12 cellular contexts compared by ENCODE assay signal in the genomic region with DNA sequence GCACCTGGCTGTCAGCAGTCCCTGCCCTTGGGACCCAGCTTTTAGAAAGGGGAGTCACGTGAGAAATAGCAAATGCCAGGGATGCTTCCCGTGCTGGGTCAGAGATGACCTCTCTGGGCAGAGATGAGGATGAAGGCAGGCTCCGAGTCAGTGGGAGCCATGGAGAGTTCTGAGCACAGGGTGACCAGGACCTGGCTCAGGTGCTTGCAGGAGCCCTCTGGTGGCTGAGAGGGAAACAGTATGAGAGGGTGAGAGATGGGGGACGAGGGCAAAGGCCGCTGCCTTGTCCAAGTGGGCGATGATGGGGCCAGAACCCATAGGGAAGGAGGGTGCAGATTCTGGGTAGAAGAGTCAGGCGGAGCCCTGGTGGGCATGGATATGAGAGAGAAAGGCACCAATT. TPM values are rescaled to one million over a fixed set of nuclear protein-coding genes. Genes with fewer than 3 reads are reported as not detected.
DNase-seq lines count a peak whose midpoint lies in the region; ATAC-seq and TF ChIP-seq lines count a peak whose summit lies in the region.
"Had no signal": no experiment of that assay in that cellular context is flagged by ENCODE, and none has a peak within 500 bp of the region (broad histone marks: within the 10 kb centered on the region; RNA-seq: fewer than 3 reads in every experiment).

No MANE protein-coding gene starts in this region.

- no peak overlapping the region for H3K4me3 Mint-ChIP-seq in MCF 10A (ENCODE audit: unreplicated experiment)
- no peak overlapping the region for H3K4me3 Mint-ChIP-seq in T-cell
- H3K4me3 Mint-ChIP-seq in stimulated activated naive CD8-positive, alpha-beta T cell treated with anti-CD3 and anti-CD28 coated beads, Interleukin-15, amount 100 ng/mL, for 72 hours = no peak overlapping the region
- H3K4me3 Mint-ChIP-seq: CD8-positive, alpha-beta T cell had no signal

- H3K9ac ChIP-seq in mammary epithelial cell (ENCODE audit: insufficient read depth, low read length) = no peak overlapping the region

- H3K27ac Mint-ChIP-seq in MCF 10A (ENCODE audit: low read depth, unreplicated experiment) (peak overlapping the region; percentile 57), T-cell (peak overlapping the region; percentile 55 to 81)
- peak overlapping the region; percentile 87 to 91 for H3K27ac Mint-ChIP-seq in stimulated activated naive CD8-positive, alpha-beta T cell treated with anti-CD3 and anti-CD28 coated beads, Interleukin-15, amount 100 ng/mL, for 72 hours

- H3K4me2 ChIP-seq in mammary epithelial cell (ENCODE audit: insufficient read depth, low read depth, low read length) = no peak overlapping the region

- H3K27me3 ChIP-seq in mammary epithelial cell (ENCODE audit: insufficient read depth, low read length) (no peaks in the 10 kb centered on the region), aorta (ENCODE audit: control insufficient read depth in 1 of 2, insufficient read depth in 2 of 2, low read length in 1 of 2) (no peaks in the 10 kb centered on the region)
- H3K27me3 ChIP-seq: left lung had no signal

- H3K4me1 ChIP-seq in mammary epithelial cell (ENCODE audit: insufficient read depth, low read length) (no peaks in the 10 kb centered on the region), aorta (ENCODE audit: control insufficient read depth in 1 of 2, insufficient read depth in 2 of 2, low read length in 2 of 2) (no peaks in the 10 kb centered on the region)

- no peaks in the 10 kb centered on the region for H4K20me1 ChIP-seq in mammary epithelial cell (ENCODE audit: insufficient read depth, low read length)

- WGBS in mammary epithelial cell (ENCODE audit: low coverage, missing lambda C conversion rate) = 95% methylated on average over 3 of the region's 7 CpGs
- WGBS in aorta, 2 donors = 85 to 87% methylated on average over 7 of the region's 7 CpGs

- H3K27me3 Mint-ChIP-seq in MCF 10A (ENCODE audit: insufficient read depth, unreplicated experiment) (no peaks in the 10 kb centered on the region), T-cell (no peaks in the 10 kb centered on the region)
- H3K27me3 Mint-ChIP-seq in stimulated activated naive CD8-positive, alpha-beta T cell treated with anti-CD3 and anti-CD28 coated beads, Interleukin-15, amount 100 ng/mL, for 72 hours = no peaks in the 10 kb centered on the region

- no peak overlapping the region for H3K27ac ChIP-seq in mammary epithelial cell (ENCODE audit: insufficient read depth, low read depth, low read length)
- H3K27ac ChIP-seq in aorta (ENCODE audit: low read depth in 1 of 2, low read length in 2 of 2) = no peak overlapping the region
- H3K27ac ChIP-seq: left lung had no signal

- ATAC-seq in T-cell (replicated peaks in 1 of 4) (peak in 2 of 4 experiments; percentile 39 to 43), aorta (ENCODE audit: low FRiP score) (no peak)
- ATAC-seq in stimulated activated naive CD8-positive, alpha-beta T cell treated with anti-CD3 and anti-CD28 coated beads, Interleukin-15, amount 100 ng/mL, for 72 hours = peak; percentile 35
- ATAC-seq: CD8-positive, alpha-beta T cell; left lung had no signal

- H2AFZ ChIP-seq in mammary epithelial cell (ENCODE audit: low read depth, low read length) = no peak overlapping the region

- H3K9me3 Mint-ChIP-seq in MCF 10A (ENCODE audit: unreplicated experiment) = no peaks in the 10 kb centered on the region
- H3K9me3 Mint-ChIP-seq in T-cell = no peaks in the 10 kb centered on the region
- no peaks in the 10 kb centered on the region for H3K9me3 Mint-ChIP-seq in stimulated activated naive CD8-positive, alpha-beta T cell treated with anti-CD3 and anti-CD28 coated beads, Interleukin-15, amount 100 ng/mL, for 72 hours
- H3K9me3 Mint-ChIP-seq: CD8-positive, alpha-beta T cell had no signal

- H3K4me3 ChIP-seq in mammary epithelial cell (replicated peaks in 1 of 3; ENCODE audit: insufficient read depth in 1 of 3, low read depth in 2 of 3, low read length in 3 of 3) = no peak overlapping the region
- no peak overlapping the region for H3K4me3 ChIP-seq in foreskin fibroblast (ENCODE audit: low read depth in 1 of 2, low read length in 2 of 2)
- no peak overlapping the region for H3K4me3 ChIP-seq in aorta (ENCODE audit: low read length in 2 of 2)
- H3K4me3 ChIP-seq: left lung had no signal

- CTCF ChIA-PET in MCF 10A (lab: Yijun Ruan, JAX) = interaction anchor here (0.6 to 0.9 kb wide), 3 partner anchors 17 to 465 kb away, joined by 3 read pairs; no protein-coding TSS in a partner anchor
- CTCF ChIA-PET in mammary epithelial cell (lab: Charles Lee; ENCODE audit: low non-redundant PET) = no interaction called here
- CTCF ChIA-PET in T-cell (lab: Charles Lee) = interaction anchor here in 1 of 2 donors (0.6 kb wide), 1 partner anchor 308 kb away, joined by 3 read pairs; no protein-coding TSS in a partner anchor

- dilution Hi-C loops in mammary epithelial cell (cut with HindIII; ENCODE audit: low sequenced_read_pairs) = loop anchor here (10.0 kb wide), 1 partner anchor 95 kb away; no protein-coding TSS in a partner anchor

- H3K36me3 ChIP-seq in mammary epithelial cell (ENCODE audit: insufficient read depth, low read length) (peaks cover 11% of the 10 kb centered on the region), aorta (ENCODE audit: control insufficient read depth in 1 of 2, insufficient read depth in 2 of 2, low read length in 1 of 2) (peaks cover 0 to 3% of the 10 kb centered on the region in 2 donors)

- POLR2A ChIA-PET in MCF 10A (lab: Yijun Ruan, JAX) (interaction anchor here (1.1 to 1.3 kb wide), 2 partner anchors 23 to 103 kb away, joined by 4 read pairs; partner anchors contain the start of gene DNM2), T-cell (lab: Charles Lee) (interaction anchor here in 1 of 2 donors (0.5 kb wide), 1 partner anchor 18 kb away, joined by 7 read pairs; no protein-coding TSS in a partner anchor)

- BruUV-seq in MCF 10A (replicated peaks; lab: Mats Ljungman, UMichigan) = no TSS peak
- no TSS peak for BruUV-seq in mammary epithelial cell (replicated peaks; lab: Mats Ljungman, UMichigan)

- no peaks in the 10 kb centered on the region for H3K79me2 ChIP-seq in mammary epithelial cell (ENCODE audit: insufficient read depth, low read length)

- H3K9me3 ChIP-seq in mammary epithelial cell (replicated peaks; ENCODE audit: insufficient read depth, low read length) (no peaks in the 10 kb centered on the region), aorta (ENCODE audit: control insufficient read depth, low read length) (no peaks in the 10 kb centered on the region)
- H3K9me3 ChIP-seq: left lung had no signal

- intact Hi-C loops in MCF 10A (cut with micrococcal nuclease) = no loop called here
- intact Hi-C loops in mammary epithelial cell (cut with micrococcal nuclease) = no loop called here
- intact Hi-C loops in head of caudate nucleus (cut with DNase I) = no loop called here
- intact Hi-C loops in aorta (cut with DNase I) = no loop called here

- in situ Hi-C loops in mammary epithelial cell (cut with MboI; ENCODE audit: low sequenced_read_pairs in 2 of 2) = no loop called here

- DNase-seq in MCF 10A (ENCODE audit: unreplicated experiment) (no peak), mammary epithelial cell (no peak), T-cell (no peak), foreskin fibroblast (peak in 1 of 2 donors; percentile 30), head of caudate nucleus (no peak), NOMO-1 treated with DMSO at 0.1 percent for 48 hours (lab: John Stamatoyannopoulos, UW; ENCODE audit: unreplicated experiment) (no peak), aorta (no peak)
- no peak for DNase-seq in stimulated activated naive CD8-positive, alpha-beta T cell treated with anti-CD3 and anti-CD28 coated beads, Interleukin-15, amount 100 ng/mL, for 72 hours
- DNase-seq: CD8-positive, alpha-beta T cell; NCI-H2029; stimulated activated CD4-positive, alpha-beta T cell treated with anti-CD3 and anti-CD28 coated beads, Interleukin-4, amount 100 ng/mL, for 1 hour had no signal

- H3K36me3 Mint-ChIP-seq in MCF 10A (ENCODE audit: insufficient read depth, unreplicated experiment) (peaks cover 41% of the 10 kb centered on the region), T-cell (peaks cover 23% of the 10 kb centered on the region)

- TF ChIP-seq CTCF in MCF 10A (IDR thresholded peaks at IDR 0.05; ENCODE audit: unreplicated experiment) (no peak), mammary epithelial cell (conservative IDR thresholded peaks at IDR 0.05 in 1 of 2, IDR thresholded peaks at IDR 0.05 in 1 of 2; ENCODE audit: extremely low read depth in 1 of 2, insufficient read depth in 1 of 2, low read depth in 1 of 2, low read length in 2 of 2) (peak in 1 of 2 donors; percentile 15), foreskin fibroblast (IDR thresholded peaks at IDR 0.05; ENCODE audit: low read depth, low read length) (peak; percentile 22)

- H3K4me1 Mint-ChIP-seq in MCF 10A (ENCODE audit: insufficient read depth, unreplicated experiment) (no peaks in the 10 kb centered on the region), T-cell (peaks cover 0 to 5% (median 5%) of the 10 kb centered on the region in 3 donors)
- peaks cover 29% of the 10 kb centered on the region for H3K4me1 Mint-ChIP-seq in stimulated activated naive CD8-positive, alpha-beta T cell treated with anti-CD3 and anti-CD28 coated beads, Interleukin-15, amount 100 ng/mL, for 72 hours

RNA-seq across cellular contexts. Expression of gene TMED1, which starts 15.8 kb away (rescaled TPM):
- total RNA-seq in MCF 10A (2022) (16.5 and 23.2 TPM in 2 replicates), mammary epithelial cell (10 to 100 TPM; 21.3 to 26.7 TPM), T-cell (10 to 100 TPM in 2 of 5 donors, 1 to 10 TPM in 3; 6.1 to 11.4 (median 9.5) TPM), aorta (10 to 100 TPM; 14.4 to 17.9 TPM)
- polyA plus RNA-seq in mammary epithelial cell (34.4 TPM), aorta (10 to 100 TPM; 29.2 to 34.4 TPM)
- 11.4 TPM for polyA minus RNA-seq in mammary epithelial cell

RNA-seq across cellular contexts. Expression of gene C19orf38, which starts 28.0 kb away (rescaled TPM):
- 0.30 and 0.49 TPM in 2 replicates for total RNA-seq in MCF 10A (2022)
- total RNA-seq in mammary epithelial cell = under 1 TPM; 0.33 to 0.50 TPM
- polyA plus RNA-seq in mammary epithelial cell = 0.07 TPM
- not detected for polyA minus RNA-seq in mammary epithelial cell
- 1 to 10 TPM in 3 of 5 donors, under 1 TPM in 2; 0.51 to 1.8 (median 1.0) TPM for total RNA-seq in T-cell
- total RNA-seq in aorta = 1 to 10 TPM; 1.5 to 2.0 TPM
- 1 to 10 TPM in 1 of 2 donors, under 1 TPM in 1; 0.90 to 1.6 TPM for polyA plus RNA-seq in aorta
- total RNA-seq: CD8-positive, alpha-beta T cell had no signal

RNA-seq across cellular contexts. Expression of gene CARM1, which starts 51.2 kb away (rescaled TPM):
- total RNA-seq in MCF 10A (2022) (49.5 and 51.7 TPM in 2 replicates), mammary epithelial cell (10 to 100 TPM; 29.2 to 58.5 TPM), T-cell (10 to 100 TPM; 22.3 to 35.2 (median 30.8) TPM), aorta (10 to 100 TPM; 27.9 to 41.4 TPM)
- polyA plus RNA-seq in mammary epithelial cell (56.7 TPM), aorta (10 to 100 TPM; 11.5 to 23.9 TPM)
- 38.8 TPM for polyA minus RNA-seq in mammary epithelial cell
